ENCODE assay signal across 15 cellular contexts in genomic region chr6:56864171-56864616, GRCh38.
A peak's percentile ranks its signal among the peaks of the same experiment; 100 is the strongest.
DNase-seq lines count a peak whose midpoint lies in the region; ATAC-seq, FAIRE-seq and TF ChIP-seq lines count a peak whose summit lies in the region.
"Had no signal": no experiment of that assay in that cellular context is flagged by ENCODE, and none has a peak within 500 bp of the region (broad histone marks: within the 10 kb centered on the region; RNA-seq: fewer than 3 reads in every experiment).

No MANE protein-coding gene starts in this region.

- H3K79me2 ChIP-seq in HCT116 (ENCODE audit: insufficient read depth, low read length) (peaks cover 26% of the 10 kb centered on the region), hepatocyte (no peaks in the 10 kb centered on the region)

- H3K9me3 ChIP-seq in A549, result no peaks in the 10 kb centered on the region
- H3K9me3 ChIP-seq in HCT116 (ENCODE audit: control insufficient read depth in 1 of 2, insufficient read depth in 1 of 2, low read depth in 1 of 2, low read length in 2 of 2), result no peaks in the 10 kb centered on the region
- no peaks in the 10 kb centered on the region for H3K9me3 ChIP-seq in SJSA1 (replicated peaks)
- H3K9me3 ChIP-seq in hepatocyte (ENCODE audit: low read depth), result no peaks in the 10 kb centered on the region

- no peak for TF ChIP-seq RAD21 in A549 (conservative IDR thresholded peaks at IDR 0.05 in 1 of 2, IDR thresholded peaks at IDR 0.05 in 1 of 2)
- TF ChIP-seq RAD21 in HCT116 (IDR thresholded peaks at IDR 0.05; ENCODE audit: low read depth), result no peak

- DNase-seq in A549 (ENCODE audit: low read depth in 1 of 2, low spot score in 1 of 2) (no peak), HCT116 (ENCODE audit: low read depth, low spot score) (no peak), SJSA1 (ENCODE audit: low read depth in 1 of 2, low spot score in 2 of 2) (peak in 1 of 2 experiments; percentile 50), hepatocyte (ENCODE audit: low spot score) (peak; percentile 35), head of caudate nucleus (no peak), cardiac septum (ENCODE audit: low spot score) (no peak), NOMO-1 (lab: John Stamatoyannopoulos, UW; ENCODE audit: unreplicated experiment in 2 of 2) (no peak)
- DNase-seq: activated CD4-positive, alpha-beta T cell treated with anti-CD3 and anti-CD28 coated beads, Interleukin-2, amount 10 ng/mL, durations not matched to agents 24 days and 14 days; activated T-cell treated with anti-CD3 and anti-CD28 coated beads, Interleukin-2, amount 50 U/mL, for 48 hours; anterior cingulate cortex; effector CD8-positive, alpha-beta T cell; NCI-H1092; stimulated activated CD8-positive, alpha-beta memory T cell treated with anti-CD3 and anti-CD28 coated beads, Interleukin-4, amount 100 ng/mL, for 48 hours had no signal

- RAD21 ChIA-PET in HCT116 (lab: Charles Lee; ENCODE audit: low non-redundant PET in 1 of 2, low total read pairs in 2 of 2, uncharacterized antibody in 2 of 2, unreplicated experiment in 2 of 2), result no interaction called here

- no peak for TF ChIP-seq EP300 in A549 (IDR thresholded peaks at IDR 0.05)

- ATAC-seq in A549 (no peak), HCT116 (no peak), GM18505 (IDR thresholded peaks at IDR 0.05; ENCODE audit: unreplicated experiment) (no peak)

- WGBS in A549 (ENCODE audit: missing lambda C conversion rate), result 88% methylated on average over 1 of the region's 1 CpG
- 77% methylated on average over 1 of the region's 1 CpG for WGBS in hepatocyte (ENCODE audit: low lambda C conversion rate, missing lambda C conversion rate)

- TF ChIP-seq CTCF in A549 (IDR thresholded peaks at IDR 0.05), result no peak
- no peak for TF ChIP-seq CTCF in HCT116 (IDR thresholded peaks at IDR 0.05 in 2 of 3, conservative IDR thresholded peaks at IDR 0.05 in 1 of 3; ENCODE audit: borderline replicate concordance in 1 of 3, insufficient read depth in 1 of 3, low read depth in 2 of 3, low read length in 2 of 3)
- TF ChIP-seq CTCF in hepatocyte (IDR thresholded peaks at IDR 0.05; ENCODE audit: poor library complexity), result no peak

- POLR2A ChIA-PET in A549 (lab: Yijun Ruan, JAX) (interaction anchor here (1.0 kb wide), 1 partner anchor 26 kb away, joined by 4 read pairs; no protein-coding TSS in a partner anchor), HCT116 (lab: Charles Lee) (no interaction called here)

- H3K4me2 ChIP-seq in A549 (peak overlapping the region; percentile 70), HCT116 (ENCODE audit: low read length) (peak overlapping the region; percentile 71), hepatocyte (peak overlapping the region; percentile 46)

- CTCF ChIA-PET in A549 (lab: Yijun Ruan, JAX), result interaction anchor here (1.4 to 7.8 kb wide), 3 partner anchors 13 to 39 kb away, joined by 6 to 46 read pairs (median 12); no protein-coding TSS in a partner anchor
- CTCF ChIA-PET in HCT116 (lab: Charles Lee), result interaction anchor here (0.6 to 1.1 kb wide), 2 partner anchors 39 to 227 kb away, joined by 3 to 4 read pairs; no protein-coding TSS in a partner anchor

- H3K27me3 ChIP-seq in HCT116 (ENCODE audit: insufficient read depth, low read length), result no peaks in the 10 kb centered on the region
- no peaks in the 10 kb centered on the region for H3K27me3 ChIP-seq in SJSA1 (replicated peaks)
- no peaks in the 10 kb centered on the region for H3K27me3 ChIP-seq in hepatocyte

- peaks cover 91% of the 10 kb centered on the region for H3K4me1 ChIP-seq in A549
- peaks cover 94 to 97% of the 10 kb centered on the region in 2 experiments for H3K4me1 ChIP-seq in HCT116 (ENCODE audit: control insufficient read depth in 1 of 2, insufficient read depth in 2 of 2, low read length in 2 of 2)
- peaks cover 74% of the 10 kb centered on the region for H3K4me1 ChIP-seq in SJSA1 (replicated peaks)
- H3K4me1 ChIP-seq in hepatocyte (ENCODE audit: insufficient read depth), result peaks cover 7% of the 10 kb centered on the region

- TF ChIP-seq POLR2A in A549 (IDR thresholded peaks at IDR 0.05; ENCODE audit: low read length) (no peak), HCT116 (IDR thresholded peaks at IDR 0.05; ENCODE audit: borderline replicate concordance, extremely low read depth, insufficient read depth, insufficient read length) (no peak), GM18505 (IDR thresholded peaks at IDR 0.05; ENCODE audit: borderline replicate concordance, extremely low read depth, insufficient read depth, insufficient read length) (no peak)

- H3K4me3 ChIP-seq in A549 (no peak overlapping the region), HCT116 (replicated peaks in 1 of 2; ENCODE audit: low read depth in 1 of 2, low read length in 2 of 2) (no peak overlapping the region), SJSA1 (no peak overlapping the region), hepatocyte (no peak overlapping the region)

- FAIRE-seq in A549 (lab: Jason Lieb, UNC), result no peak
- FAIRE-seq: D721Med had no signal

- peak overlapping the region; percentile 77 to 86 for H3K27ac ChIP-seq in A549
- peak overlapping the region; percentile 33; the same call in 1 of the 2 replicates for H3K27ac ChIP-seq in HCT116 (ENCODE audit: low read depth, low read length)
- peak overlapping the region; percentile 74 for H3K27ac ChIP-seq in SJSA1
- peak overlapping the region; percentile 80 for H3K27ac ChIP-seq in hepatocyte

- H3K9ac ChIP-seq in HCT116 (ENCODE audit: low read length), result no peak overlapping the region

- BruUV-seq in HCT116 (replicated peaks; lab: Mats Ljungman, UMichigan), result no TSS peak

- H4K20me1 ChIP-seq in HCT116 (ENCODE audit: insufficient read depth), result no peaks in the 10 kb centered on the region
- H4K20me1 ChIP-seq in hepatocyte (ENCODE audit: insufficient read depth, poor library complexity, severe bottlenecking), result no peaks in the 10 kb centered on the region

- H2AFZ ChIP-seq in HCT116 (ENCODE audit: low read depth, low read length, poor library complexity, severe bottlenecking), result no peak overlapping the region
- no peak overlapping the region for H2AFZ ChIP-seq in hepatocyte

- H3K36me3 ChIP-seq in HCT116 (ENCODE audit: control insufficient read depth in 1 of 2, insufficient read depth in 2 of 2, low read length in 2 of 2) (no peaks in the 10 kb centered on the region), SJSA1 (no peaks in the 10 kb centered on the region), hepatocyte (replicated peaks; ENCODE audit: insufficient read depth, low read depth) (no peaks in the 10 kb centered on the region)

- intact Hi-C loops in HCT116 (cut with micrococcal nuclease), result no loop called here
- intact Hi-C loops in head of caudate nucleus (cut with DNase I), result no loop called here
- intact Hi-C loops in cardiac septum (cut with DNase I), result no loop called here

- no peaks in the 10 kb centered on the region for H3K9me2 ChIP-seq in HCT116 (ENCODE audit: insufficient read depth)
- H3K9me2 ChIP-seq in hepatocyte (replicated peaks; ENCODE audit: insufficient read depth), result no peaks in the 10 kb centered on the region

TF ChIP-seq in A549, 52 proteins besides CTCF, POLR2A, EP300 and RAD21:
- TF ChIP-seq MAFK (IDR thresholded peaks at IDR 0.05; ENCODE audit: partially characterized antibody), result peak; percentile 40
- TF ChIP-seq REST (IDR thresholded peaks at IDR 0.05), result no peak
TF ChIP-seq in A549: peak in this region for 1.

TF ChIP-seq in HCT116, 20 proteins besides CTCF, POLR2A, EP300 and RAD21:
- TF ChIP-seq SRF (IDR thresholded peaks at IDR 0.05; ENCODE audit: low read depth) (0 out of 2 replicates have a peak, but pooled peaks have one; percentile 18), FOSL1 (IDR thresholded peaks at IDR 0.05; ENCODE audit: low read depth) (peak; percentile 53), JUND (IDR thresholded peaks at IDR 0.05) (peak; percentile 52), CBX3 (IDR thresholded peaks at IDR 0.05; ENCODE audit: low read depth) (peak; percentile 51; the same call in 1 of the 2 replicates), EZH2phosphoT487 (IDR thresholded peaks at IDR 0.05; ENCODE audit: borderline replicate concordance) (no peak), ELF1 (IDR thresholded peaks at IDR 0.05; ENCODE audit: borderline replicate concordance, low read depth) (no peak), SP1 (IDR thresholded peaks at IDR 0.05; ENCODE audit: low read depth) (peak; percentile 46)
